In genomic region chr7:152093717-152094116, GRCh38 we compare ENCODE assay signal across 24 cellular contexts.
"Had no signal": no experiment of that assay in that cellular context is flagged by ENCODE, and none has a peak within 500 bp of the region (broad histone marks: within the 10 kb centered on the region; RNA-seq: fewer than 3 reads in every experiment).

No MANE protein-coding gene starts in this region.

- H3K27ac ChIP-seq: coronary artery, foreskin keratinocyte, hepatocyte, left ventricle myocardium inferior, lower lobe of right lung, psoas muscle, spleen, tibial artery, upper lobe of right lung, vagina had no signal

- H3K4me1 ChIP-seq: foreskin keratinocyte, left ventricle myocardium inferior, lower lobe of right lung, psoas muscle, spleen, tibial artery, upper lobe of right lung, vagina had no signal

- H3K4me2 ChIP-seq: hepatocyte had no signal

- H3K9me3 Mint-ChIP-seq: natural killer cell treated with Interleukin-12 subunit alpha and Interleukin-12 subunit beta and Interleukin-15 and Interleukin-18, amount 100 ng/mL, for 72 hours had no signal

- FAIRE-seq: endothelial cell of umbilical vein had no signal

- H3K9me3 ChIP-seq: psoas muscle had no signal

- H2AFZ ChIP-seq: hepatocyte had no signal

- DNase-seq: effector CD4-positive, alpha-beta T cell; endodermal cell; foreskin keratinocyte; head of caudate nucleus; kidney glomerular epithelial cell; left ventricle myocardium inferior; lower lobe of right lung; midbrain; psoas muscle; spleen; stimulated activated CD4-positive, alpha-beta T cell treated with anti-CD3 and anti-CD28 coated beads, Interleukin-15, amount 100 ng/mL, for 24 hours; stimulated activated CD4-positive, alpha-beta T cell treated with anti-CD3 and anti-CD28 coated beads, Interleukin-1b, Interleukin-23, amount 100 ng/mL, for 48 hours; stimulated activated CD4-positive, alpha-beta T cell treated with anti-CD3 and anti-CD28 coated beads, Interleukin-4, amount 100 ng/mL, for 24 hours; tibial artery; upper lobe of right lung had no signal

- H3K27me3 ChIP-seq: foreskin keratinocyte, hepatocyte, spleen, tibial artery, upper lobe of right lung, vagina had no signal

- H3K36me3 ChIP-seq: lower lobe of right lung had no signal

- H3K4me3 ChIP-seq: coronary artery, hepatocyte, left ventricle myocardium inferior, lower lobe of right lung, psoas muscle, spleen, tibial artery, upper lobe of right lung, vagina had no signal

- H3K4me1 Mint-ChIP-seq: endodermal cell had no signal

- H3K4me3 Mint-ChIP-seq: endodermal cell; memory B cell; natural killer cell treated with Interleukin-12 subunit alpha and Interleukin-12 subunit beta and Interleukin-15 and Interleukin-18, amount 100 ng/mL, for 72 hours; stimulated activated memory B cell treated with anti-CD40 and anti-IgM and Interleukin-4, amounts not matched to agents 10 μg/mL and 1 μg/mL and 100 μg/mL, for 72 hours; stimulated activated naive CD8-positive, alpha-beta T cell treated with anti-CD3 and anti-CD28 coated beads, Interleukin-15, Interleukin-2, amounts not matched to agents 100 ng/mL and 50 ng/mL, for 24 hours had no signal

- ATAC-seq: foreskin keratinocyte; lower lobe of right lung; natural killer cell treated with Interleukin-12 subunit alpha and Interleukin-12 subunit beta and Interleukin-15 and Interleukin-18, amount 100 ng/mL, for 72 hours; psoas muscle; sciatic nerve; stimulated activated memory B cell treated with anti-CD40 and anti-IgM and Interleukin-4, amounts not matched to agents 10 μg/mL and 1 μg/mL and 100 μg/mL, for 72 hours; upper lobe of right lung had no signal

- H3K27ac Mint-ChIP-seq: endodermal cell; memory B cell; stimulated activated memory B cell treated with anti-CD40 and anti-IgM and Interleukin-4, amounts not matched to agents 10 μg/mL and 1 μg/mL and 100 μg/mL, for 72 hours; stimulated activated naive CD8-positive, alpha-beta T cell treated with anti-CD3 and anti-CD28 coated beads, Interleukin-15, Interleukin-2, amounts not matched to agents 100 ng/mL and 50 ng/mL, for 24 hours had no signal

- H3K27me3 Mint-ChIP-seq: memory B cell; natural killer cell treated with Interleukin-12 subunit alpha and Interleukin-12 subunit beta and Interleukin-15 and Interleukin-18, amount 100 ng/mL, for 72 hours; stimulated activated memory B cell treated with anti-CD40 and anti-IgM and Interleukin-4, amounts not matched to agents 10 μg/mL and 1 μg/mL and 100 μg/mL, for 72 hours; stimulated activated naive CD8-positive, alpha-beta T cell treated with anti-CD3 and anti-CD28 coated beads, Interleukin-15, Interleukin-2, amounts not matched to agents 100 ng/mL and 50 ng/mL, for 24 hours had no signal
